1 cellular context compared by ENCODE assay signal in the genomic region with DNA sequence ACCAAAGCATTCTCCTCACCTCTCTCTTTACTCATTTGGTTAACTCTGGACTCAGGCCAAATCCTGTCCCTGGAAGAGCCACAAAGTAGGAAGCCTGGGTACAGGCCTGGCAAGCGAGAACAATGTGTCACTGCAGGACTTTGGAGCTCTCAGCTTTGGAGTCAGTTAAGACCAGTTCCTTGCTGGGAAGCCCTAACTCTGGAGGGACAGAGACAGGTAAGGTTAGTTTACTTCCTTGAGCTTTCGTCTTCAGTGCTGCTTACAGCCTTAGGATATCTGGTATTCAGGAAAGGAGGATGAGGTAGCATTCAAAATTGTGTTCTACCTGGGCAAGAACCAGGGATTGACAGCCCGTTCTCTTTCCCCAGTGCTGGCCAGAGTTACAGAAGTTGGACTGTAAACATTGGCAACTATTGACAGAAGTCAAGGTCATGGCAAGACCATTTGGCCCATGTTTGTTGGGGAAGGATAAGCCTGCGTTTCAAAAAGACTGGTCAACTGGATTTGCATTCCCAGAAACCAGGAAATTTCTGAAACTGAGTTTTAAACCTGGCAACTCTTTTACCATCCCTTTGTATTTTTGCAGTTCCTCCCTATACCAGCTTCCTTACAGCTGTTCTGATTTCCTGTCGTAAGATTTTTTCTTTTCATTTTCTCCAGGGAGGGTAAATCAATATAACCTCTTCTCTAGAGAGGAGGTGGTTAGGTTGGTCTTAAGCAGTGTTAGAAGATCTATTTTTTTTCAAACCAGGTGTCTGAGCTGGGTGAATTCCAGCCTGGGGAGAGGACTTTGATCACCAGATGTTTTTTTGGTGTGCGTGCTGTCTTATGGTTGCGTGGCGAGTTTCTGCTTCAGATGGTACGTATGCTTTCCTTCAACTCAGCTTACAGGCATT.
TF ChIP-seq lines count a peak whose summit lies in the region.

A gene with protein sequence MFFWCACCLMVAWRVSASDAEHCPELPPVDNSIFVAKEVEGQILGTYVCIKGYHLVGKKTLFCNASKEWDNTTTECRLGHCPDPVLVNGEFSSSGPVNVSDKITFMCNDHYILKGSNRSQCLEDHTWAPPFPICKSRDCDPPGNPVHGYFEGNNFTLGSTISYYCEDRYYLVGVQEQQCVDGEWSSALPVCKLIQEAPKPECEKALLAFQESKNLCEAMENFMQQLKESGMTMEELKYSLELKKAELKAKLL (plus strand): TSS at position 130 of the 896 bp plus-strand sequence. CDS start 672 bp downstream, at position 802.

TF ChIP-seq in HepG2, 621 proteins besides CTCF, POLR2A, EP300 and RAD21 (continued from another document and continues in another):
- TF ChIP-seq, protein P1, sequence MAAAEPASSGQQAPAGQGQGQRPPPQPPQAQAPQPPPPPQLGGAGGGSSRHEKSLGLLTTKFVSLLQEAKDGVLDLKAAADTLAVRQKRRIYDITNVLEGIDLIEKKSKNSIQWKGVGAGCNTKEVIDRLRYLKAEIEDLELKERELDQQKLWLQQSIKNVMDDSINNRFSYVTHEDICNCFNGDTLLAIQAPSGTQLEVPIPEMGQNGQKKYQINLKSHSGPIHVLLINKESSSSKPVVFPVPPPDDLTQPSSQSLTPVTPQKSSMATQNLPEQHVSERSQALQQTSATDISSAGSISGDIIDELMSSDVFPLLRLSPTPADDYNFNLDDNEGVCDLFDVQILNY (CRISPR knock-in tag; conservative IDR thresholded peaks at IDR 0.05), result no peak
- TF ChIP-seq ZNF878 (CRISPR knock-in tag; IDR thresholded peaks at IDR 0.05) (no peak), ZSCAN31 (CRISPR knock-in tag; IDR thresholded peaks at IDR 0.05; ENCODE audit: low read depth) (0 out of 2 replicates have a peak, but pooled peaks have one; percentile 53), ZNF790 (CRISPR knock-in tag; IDR thresholded peaks at IDR 0.05; ENCODE audit: borderline replicate concordance) (no peak), ZNF24 (IDR thresholded peaks at IDR 0.05) (no peak; the same call in 1 of the 2 replicates), ZNF766 (CRISPR knock-in tag; IDR thresholded peaks at IDR 0.05; ENCODE audit: borderline replicate concordance) (no peak), HNF4A (CRISPR knock-in tag; IDR thresholded peaks at IDR 0.05) (peak; percentile 93), ZNF577 (CRISPR knock-in tag; IDR thresholded peaks at IDR 0.05; ENCODE audit: borderline replicate concordance, low read depth) (no peak), ZNF383 (CRISPR knock-in tag; IDR thresholded peaks at IDR 0.05; ENCODE audit: borderline replicate concordance) (no peak), MTF1 (CRISPR knock-in tag; IDR thresholded peaks at IDR 0.05) (no peak), FLYWCH1 (CRISPR knock-in tag; IDR thresholded peaks at IDR 0.05) (no peak), ZNF775 (CRISPR knock-in tag; IDR thresholded peaks at IDR 0.05; ENCODE audit: borderline replicate concordance) (no peak), ZNF263 (CRISPR knock-in tag; IDR thresholded peaks at IDR 0.05) (no peak), ZNF337 (CRISPR knock-in tag; IDR thresholded peaks at IDR 0.05; ENCODE audit: borderline replicate concordance, low read depth) (no peak), CREM (IDR thresholded peaks at IDR 0.05) (peak; percentile 82), CREM (CRISPR knock-in tag; IDR thresholded peaks at IDR 0.05) (no peak), KLF15 (CRISPR knock-in tag; IDR thresholded peaks at IDR 0.05; ENCODE audit: borderline replicate concordance) (no peak), ATF7-NPFF (CRISPR knock-in tag; IDR thresholded peaks at IDR 0.05; ENCODE audit: low read depth) (no peak), ZNF496 (CRISPR knock-in tag; IDR thresholded peaks at IDR 0.05; ENCODE audit: insufficient replicate concordance) (no peak), ZNF350 (CRISPR knock-in tag; IDR thresholded peaks at IDR 0.05; ENCODE audit: borderline replicate concordance, low read depth) (0 out of 2 replicates have a peak, but pooled peaks have one; percentile 31), PRMT3 (CRISPR knock-in tag; IDR thresholded peaks at IDR 0.05; ENCODE audit: borderline replicate concordance, low read depth) (no peak), KLF12 (CRISPR knock-in tag; IDR thresholded peaks at IDR 0.05; ENCODE audit: borderline replicate concordance) (no peak; the same call in 1 of the 2 replicates), BHLHE40 (IDR thresholded peaks at IDR 0.05; ENCODE audit: low read length) (no peak), SIN3A (IDR thresholded peaks at IDR 0.05; ENCODE audit: borderline replicate concordance, low read depth, low read length) (peak; percentile 58; the same call in 1 of the 2 replicates), NR2F1 (CRISPR knock-in tag; IDR thresholded peaks at IDR 0.05) (peak; percentile 68 to 74; a peak in 3 of 4 replicates), SUZ12 (IDR thresholded peaks at IDR 0.05; ENCODE audit: low read depth, low read length) (no peak), ZNF788 (CRISPR knock-in tag; IDR thresholded peaks at IDR 0.05; ENCODE audit: borderline replicate concordance) (peak; percentile 38; the same call in 1 of the 2 replicates)
- TF ChIP-seq, protein P2, sequence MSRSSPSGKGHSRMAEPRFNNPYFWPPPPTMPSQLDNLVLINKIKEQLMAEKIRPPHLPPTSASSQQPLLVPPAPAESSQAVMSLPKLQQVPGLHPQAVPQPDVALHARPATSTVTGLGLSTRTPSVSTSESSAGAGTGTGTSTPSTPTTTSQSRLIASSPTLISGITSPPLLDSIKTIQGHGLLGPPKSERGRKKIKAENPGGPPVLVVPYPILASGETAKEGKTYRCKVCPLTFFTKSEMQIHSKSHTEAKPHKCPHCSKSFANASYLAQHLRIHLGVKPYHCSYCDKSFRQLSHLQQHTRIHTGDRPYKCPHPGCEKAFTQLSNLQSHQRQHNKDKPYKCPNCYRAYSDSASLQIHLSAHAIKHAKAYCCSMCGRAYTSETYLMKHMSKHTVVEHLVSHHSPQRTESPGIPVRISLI (CRISPR knock-in tag; IDR thresholded peaks at IDR 0.05; ENCODE audit: borderline replicate concordance), result peak; percentile 89
- TF ChIP-seq, protein P3, sequence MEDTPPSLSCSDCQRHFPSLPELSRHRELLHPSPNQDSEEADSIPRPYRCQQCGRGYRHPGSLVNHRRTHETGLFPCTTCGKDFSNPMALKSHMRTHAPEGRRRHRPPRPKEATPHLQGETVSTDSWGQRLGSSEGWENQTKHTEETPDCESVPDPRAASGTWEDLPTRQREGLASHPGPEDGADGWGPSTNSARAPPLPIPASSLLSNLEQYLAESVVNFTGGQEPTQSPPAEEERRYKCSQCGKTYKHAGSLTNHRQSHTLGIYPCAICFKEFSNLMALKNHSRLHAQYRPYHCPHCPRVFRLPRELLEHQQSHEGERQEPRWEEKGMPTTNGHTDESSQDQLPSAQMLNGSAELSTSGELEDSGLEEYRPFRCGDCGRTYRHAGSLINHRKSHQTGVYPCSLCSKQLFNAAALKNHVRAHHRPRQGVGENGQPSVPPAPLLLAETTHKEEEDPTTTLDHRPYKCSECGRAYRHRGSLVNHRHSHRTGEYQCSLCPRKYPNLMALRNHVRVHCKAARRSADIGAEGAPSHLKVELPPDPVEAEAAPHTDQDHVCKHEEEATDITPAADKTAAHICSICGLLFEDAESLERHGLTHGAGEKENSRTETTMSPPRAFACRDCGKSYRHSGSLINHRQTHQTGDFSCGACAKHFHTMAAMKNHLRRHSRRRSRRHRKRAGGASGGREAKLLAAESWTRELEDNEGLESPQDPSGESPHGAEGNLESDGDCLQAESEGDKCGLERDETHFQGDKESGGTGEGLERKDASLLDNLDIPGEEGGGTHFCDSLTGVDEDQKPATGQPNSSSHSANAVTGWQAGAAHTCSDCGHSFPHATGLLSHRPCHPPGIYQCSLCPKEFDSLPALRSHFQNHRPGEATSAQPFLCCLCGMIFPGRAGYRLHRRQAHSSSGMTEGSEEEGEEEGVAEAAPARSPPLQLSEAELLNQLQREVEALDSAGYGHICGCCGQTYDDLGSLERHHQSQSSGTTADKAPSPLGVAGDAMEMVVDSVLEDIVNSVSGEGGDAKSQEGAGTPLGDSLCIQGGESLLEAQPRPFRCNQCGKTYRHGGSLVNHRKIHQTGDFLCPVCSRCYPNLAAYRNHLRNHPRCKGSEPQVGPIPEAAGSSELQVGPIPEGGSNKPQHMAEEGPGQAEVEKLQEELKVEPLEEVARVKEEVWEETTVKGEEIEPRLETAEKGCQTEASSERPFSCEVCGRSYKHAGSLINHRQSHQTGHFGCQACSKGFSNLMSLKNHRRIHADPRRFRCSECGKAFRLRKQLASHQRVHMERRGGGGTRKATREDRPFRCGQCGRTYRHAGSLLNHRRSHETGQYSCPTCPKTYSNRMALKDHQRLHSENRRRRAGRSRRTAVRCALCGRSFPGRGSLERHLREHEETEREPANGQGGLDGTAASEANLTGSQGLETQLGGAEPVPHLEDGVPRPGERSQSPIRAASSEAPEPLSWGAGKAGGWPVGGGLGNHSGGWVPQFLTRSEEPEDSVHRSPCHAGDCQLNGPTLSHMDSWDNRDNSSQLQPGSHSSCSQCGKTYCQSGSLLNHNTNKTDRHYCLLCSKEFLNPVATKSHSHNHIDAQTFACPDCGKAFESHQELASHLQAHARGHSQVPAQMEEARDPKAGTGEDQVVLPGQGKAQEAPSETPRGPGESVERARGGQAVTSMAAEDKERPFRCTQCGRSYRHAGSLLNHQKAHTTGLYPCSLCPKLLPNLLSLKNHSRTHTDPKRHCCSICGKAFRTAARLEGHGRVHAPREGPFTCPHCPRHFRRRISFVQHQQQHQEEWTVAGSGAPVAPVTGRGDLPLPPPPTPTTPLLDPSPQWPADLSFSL (CRISPR knock-in tag; IDR thresholded peaks at IDR 0.05), result no peak
- TF ChIP-seq, protein P4, sequence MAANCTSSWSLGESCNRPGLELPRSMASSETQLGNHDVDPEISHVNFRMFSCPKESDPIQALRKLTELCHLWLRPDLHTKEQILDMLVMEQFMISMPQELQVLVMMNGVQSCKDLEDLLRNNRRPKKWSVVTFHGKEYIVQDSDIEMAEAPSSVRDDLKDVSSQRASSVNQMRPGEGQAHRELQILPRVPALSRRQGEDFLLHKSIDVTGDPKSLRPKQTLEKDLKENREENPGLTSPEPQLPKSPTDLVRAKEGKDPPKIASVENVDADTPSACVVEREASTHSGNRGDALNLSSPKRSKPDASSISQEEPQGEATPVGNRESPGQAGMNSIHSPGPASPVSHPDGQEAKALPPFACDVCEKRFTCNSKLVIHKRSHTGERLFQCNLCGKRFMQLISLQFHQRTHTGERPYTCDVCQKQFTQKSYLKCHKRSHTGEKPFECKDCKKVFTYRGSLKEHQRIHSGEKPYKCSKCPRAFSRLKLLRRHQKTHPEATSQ (CRISPR knock-in tag; IDR thresholded peaks at IDR 0.05; ENCODE audit: borderline replicate concordance), result no peak
- TF ChIP-seq, protein P5, sequence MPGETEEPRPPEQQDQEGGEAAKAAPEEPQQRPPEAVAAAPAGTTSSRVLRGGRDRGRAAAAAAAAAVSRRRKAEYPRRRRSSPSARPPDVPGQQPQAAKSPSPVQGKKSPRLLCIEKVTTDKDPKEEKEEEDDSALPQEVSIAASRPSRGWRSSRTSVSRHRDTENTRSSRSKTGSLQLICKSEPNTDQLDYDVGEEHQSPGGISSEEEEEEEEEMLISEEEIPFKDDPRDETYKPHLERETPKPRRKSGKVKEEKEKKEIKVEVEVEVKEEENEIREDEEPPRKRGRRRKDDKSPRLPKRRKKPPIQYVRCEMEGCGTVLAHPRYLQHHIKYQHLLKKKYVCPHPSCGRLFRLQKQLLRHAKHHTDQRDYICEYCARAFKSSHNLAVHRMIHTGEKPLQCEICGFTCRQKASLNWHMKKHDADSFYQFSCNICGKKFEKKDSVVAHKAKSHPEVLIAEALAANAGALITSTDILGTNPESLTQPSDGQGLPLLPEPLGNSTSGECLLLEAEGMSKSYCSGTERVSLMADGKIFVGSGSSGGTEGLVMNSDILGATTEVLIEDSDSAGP (CRISPR knock-in tag; IDR thresholded peaks at IDR 0.05; ENCODE audit: borderline replicate concordance), result no peak
- TF ChIP-seq, protein P6, sequence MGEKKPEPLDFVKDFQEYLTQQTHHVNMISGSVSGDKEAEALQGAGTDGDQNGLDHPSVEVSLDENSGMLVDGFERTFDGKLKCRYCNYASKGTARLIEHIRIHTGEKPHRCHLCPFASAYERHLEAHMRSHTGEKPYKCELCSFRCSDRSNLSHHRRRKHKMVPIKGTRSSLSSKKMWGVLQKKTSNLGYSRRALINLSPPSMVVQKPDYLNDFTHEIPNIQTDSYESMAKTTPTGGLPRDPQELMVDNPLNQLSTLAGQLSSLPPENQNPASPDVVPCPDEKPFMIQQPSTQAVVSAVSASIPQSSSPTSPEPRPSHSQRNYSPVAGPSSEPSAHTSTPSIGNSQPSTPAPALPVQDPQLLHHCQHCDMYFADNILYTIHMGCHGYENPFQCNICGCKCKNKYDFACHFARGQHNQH (CRISPR knock-in tag; IDR thresholded peaks at IDR 0.05), result peak; percentile 90
- TF ChIP-seq, protein P7, sequence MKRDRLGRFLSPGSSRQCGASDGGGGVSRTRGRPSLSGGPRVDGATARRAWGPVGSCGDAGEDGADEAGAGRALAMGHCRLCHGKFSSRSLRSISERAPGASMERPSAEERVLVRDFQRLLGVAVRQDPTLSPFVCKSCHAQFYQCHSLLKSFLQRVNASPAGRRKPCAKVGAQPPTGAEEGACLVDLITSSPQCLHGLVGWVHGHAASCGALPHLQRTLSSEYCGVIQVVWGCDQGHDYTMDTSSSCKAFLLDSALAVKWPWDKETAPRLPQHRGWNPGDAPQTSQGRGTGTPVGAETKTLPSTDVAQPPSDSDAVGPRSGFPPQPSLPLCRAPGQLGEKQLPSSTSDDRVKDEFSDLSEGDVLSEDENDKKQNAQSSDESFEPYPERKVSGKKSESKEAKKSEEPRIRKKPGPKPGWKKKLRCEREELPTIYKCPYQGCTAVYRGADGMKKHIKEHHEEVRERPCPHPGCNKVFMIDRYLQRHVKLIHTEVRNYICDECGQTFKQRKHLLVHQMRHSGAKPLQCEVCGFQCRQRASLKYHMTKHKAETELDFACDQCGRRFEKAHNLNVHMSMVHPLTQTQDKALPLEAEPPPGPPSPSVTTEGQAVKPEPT (CRISPR knock-in tag; IDR thresholded peaks at IDR 0.05; ENCODE audit: low read depth), result no peak
- TF ChIP-seq, protein P8, sequence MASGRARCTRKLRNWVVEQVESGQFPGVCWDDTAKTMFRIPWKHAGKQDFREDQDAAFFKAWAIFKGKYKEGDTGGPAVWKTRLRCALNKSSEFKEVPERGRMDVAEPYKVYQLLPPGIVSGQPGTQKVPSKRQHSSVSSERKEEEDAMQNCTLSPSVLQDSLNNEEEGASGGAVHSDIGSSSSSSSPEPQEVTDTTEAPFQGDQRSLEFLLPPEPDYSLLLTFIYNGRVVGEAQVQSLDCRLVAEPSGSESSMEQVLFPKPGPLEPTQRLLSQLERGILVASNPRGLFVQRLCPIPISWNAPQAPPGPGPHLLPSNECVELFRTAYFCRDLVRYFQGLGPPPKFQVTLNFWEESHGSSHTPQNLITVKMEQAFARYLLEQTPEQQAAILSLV (CRISPR knock-in tag; IDR thresholded peaks at IDR 0.05; ENCODE audit: borderline replicate concordance), result no peak
- TF ChIP-seq, protein P9, sequence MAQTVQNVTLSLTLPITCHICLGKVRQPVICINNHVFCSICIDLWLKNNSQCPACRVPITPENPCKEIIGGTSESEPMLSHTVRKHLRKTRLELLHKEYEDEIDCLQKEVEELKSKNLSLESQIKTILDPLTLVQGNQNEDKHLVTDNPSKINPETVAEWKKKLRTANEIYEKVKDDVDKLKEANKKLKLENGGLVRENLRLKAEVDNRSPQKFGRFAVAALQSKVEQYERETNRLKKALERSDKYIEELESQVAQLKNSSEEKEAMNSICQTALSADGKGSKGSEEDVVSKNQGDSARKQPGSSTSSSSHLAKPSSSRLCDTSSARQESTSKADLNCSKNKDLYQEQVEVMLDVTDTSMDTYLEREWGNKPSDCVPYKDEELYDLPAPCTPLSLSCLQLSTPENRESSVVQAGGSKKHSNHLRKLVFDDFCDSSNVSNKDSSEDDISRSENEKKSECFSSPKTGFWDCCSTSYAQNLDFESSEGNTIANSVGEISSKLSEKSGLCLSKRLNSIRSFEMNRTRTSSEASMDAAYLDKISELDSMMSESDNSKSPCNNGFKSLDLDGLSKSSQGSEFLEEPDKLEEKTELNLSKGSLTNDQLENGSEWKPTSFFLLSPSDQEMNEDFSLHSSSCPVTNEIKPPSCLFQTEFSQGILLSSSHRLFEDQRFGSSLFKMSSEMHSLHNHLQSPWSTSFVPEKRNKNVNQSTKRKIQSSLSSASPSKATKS (CRISPR knock-in tag; IDR thresholded peaks at IDR 0.05), result no peak
